In the genomic region with DNA sequence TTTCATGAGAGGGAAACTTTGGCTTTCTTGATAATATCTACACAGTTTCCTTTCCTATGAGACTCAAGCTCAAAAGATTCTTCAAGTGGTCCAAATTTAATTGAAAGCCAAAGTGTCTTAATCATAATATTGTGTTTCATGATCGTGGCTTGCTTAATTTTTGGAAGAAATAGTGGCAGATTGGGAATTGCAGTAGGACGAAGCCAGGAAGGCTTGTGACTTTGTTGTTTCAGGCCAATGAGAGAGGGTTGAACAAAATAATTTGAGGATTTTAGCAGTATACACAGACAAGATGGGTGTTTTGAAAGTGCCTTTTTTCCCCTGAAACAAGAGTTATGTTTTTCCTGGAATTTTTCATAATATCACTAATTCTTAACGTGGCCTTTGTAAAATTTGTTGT, we compare ENCODE assay signal across 15 cellular contexts. TPM values are rescaled to one million over a fixed set of nuclear protein-coding genes. Genes with fewer than 3 reads are reported as not detected.
DNase-seq lines count a peak whose midpoint lies in the region; ATAC-seq and TF ChIP-seq lines count a peak whose summit lies in the region.
"Had no signal": no experiment of that assay in that cellular context is flagged by ENCODE, and none has a peak within 500 bp of the region (broad histone marks: within the 10 kb centered on the region; RNA-seq: fewer than 3 reads in every experiment).

No MANE protein-coding gene starts in this region.

- peak overlapping the region; percentile 16 for H3K27ac ChIP-seq in RWPE2 (ENCODE audit: poor library complexity, severe bottlenecking)
- H3K27ac ChIP-seq in gastroesophageal sphincter = peak overlapping the region in 1 of 4 donors; percentile 16
- H3K27ac ChIP-seq: C4-2B had no signal

- H3K36me3 ChIP-seq in RWPE2 (ENCODE audit: low read depth) (no peaks in the 10 kb centered on the region), gastroesophageal sphincter (no peaks in the 10 kb centered on the region)
- H3K36me3 ChIP-seq: BE2C, HAP-1 had no signal

- ATAC-seq in activated T-cell treated with anti-CD3 and anti-CD28 coated beads, Interleukin-2, amount 50 U/mL, for 72 hours (replicated peaks in 1 of 2) = no peak
- no peak for ATAC-seq in RWPE2 (ENCODE audit: low read depth)
- ATAC-seq in gastroesophageal sphincter = peak; percentile 58

- H3K27me3 Mint-ChIP-seq in activated T-cell treated with anti-CD3 and anti-CD28 coated beads, Interleukin-2, amount 50 U/mL, for 24 hours = peaks cover 38% of the 10 kb centered on the region
- H3K27me3 Mint-ChIP-seq in activated T-cell treated with anti-CD3 and anti-CD28 coated beads, Interleukin-2, amount 50 U/mL, for 72 hours (ENCODE audit: low read depth) = no peaks in the 10 kb centered on the region
- no peaks in the 10 kb centered on the region for H3K27me3 Mint-ChIP-seq in activated naive CD8-positive, alpha-beta T cell treated with anti-CD3 and anti-CD28 coated beads for 36 hours
- H3K27me3 Mint-ChIP-seq: CD4-positive, alpha-beta memory T cell had no signal

- no peaks in the 10 kb centered on the region for H3K4me1 ChIP-seq in RWPE2 (ENCODE audit: insufficient read depth, poor library complexity, severe bottlenecking)
- H3K4me1 ChIP-seq in gastroesophageal sphincter = no peaks in the 10 kb centered on the region
- H3K4me1 ChIP-seq: BE2C, HAP-1 had no signal

- H3K27ac Mint-ChIP-seq in activated T-cell treated with anti-CD3 and anti-CD28 coated beads, Interleukin-2, amount 50 U/mL, for 24 hours = peak overlapping the region; percentile 1
- no peak overlapping the region for H3K27ac Mint-ChIP-seq in activated T-cell treated with anti-CD3 and anti-CD28 coated beads, Interleukin-2, amount 50 U/mL, for 72 hours
- H3K27ac Mint-ChIP-seq in activated naive CD8-positive, alpha-beta T cell treated with anti-CD3 and anti-CD28 coated beads for 36 hours = peak overlapping the region; percentile 85

- H3K4me3 Mint-ChIP-seq in activated T-cell treated with anti-CD3 and anti-CD28 coated beads, Interleukin-2, amount 50 U/mL, for 24 hours = no peak overlapping the region
- H3K4me3 Mint-ChIP-seq in activated T-cell treated with anti-CD3 and anti-CD28 coated beads, Interleukin-2, amount 50 U/mL, for 72 hours = no peak overlapping the region
- peak overlapping the region; percentile 42 for H3K4me3 Mint-ChIP-seq in activated naive CD8-positive, alpha-beta T cell treated with anti-CD3 and anti-CD28 coated beads for 36 hours
- H3K4me3 Mint-ChIP-seq: CD4-positive, alpha-beta memory T cell had no signal

- DNase-seq in activated T-cell treated with anti-CD3 and anti-CD28 coated beads, Interleukin-2, amount 50 U/mL, for 24 hours = no peak
- DNase-seq in activated T-cell treated with anti-CD3 and anti-CD28 coated beads, Interleukin-2, amount 50 U/mL, for 72 hours = no peak
- DNase-seq in RWPE2 (ENCODE audit: low spot score) (no peak), posterior vena cava (ENCODE audit: low spot score) (no peak), COR-L47 (lab: John Stamatoyannopoulos, UW) (no peak), NCI-H1092 treated with DMSO at 0.1 percent for 48 hours (lab: John Stamatoyannopoulos, UW) (no peak)
- DNase-seq in activated naive CD8-positive, alpha-beta T cell treated with anti-CD3 and anti-CD28 coated beads for 36 hours = no peak
- DNase-seq: BE2C; CD4-positive, alpha-beta memory T cell; DMS153; DMS79 treated with DMSO at 0.1 percent for 48 hours; EL had no signal

- intact Hi-C loops in posterior vena cava (cut with DNase I) = no loop called here

- TF ChIP-seq POLR2A in gastroesophageal sphincter (IDR thresholded peaks at IDR 0.05) = no peak

- no peaks in the 10 kb centered on the region for H3K9me3 ChIP-seq in RWPE2 (ENCODE audit: severe bottlenecking)
- H3K9me3 ChIP-seq in gastroesophageal sphincter = no peaks in the 10 kb centered on the region
- H3K9me3 ChIP-seq: BE2C, HAP-1 had no signal

- no peaks in the 10 kb centered on the region for H3K9me3 Mint-ChIP-seq in activated T-cell treated with anti-CD3 and anti-CD28 coated beads, Interleukin-2, amount 50 U/mL, for 24 hours
- peaks cover 0 to 2% of the 10 kb centered on the region in 2 donors for H3K9me3 Mint-ChIP-seq in activated T-cell treated with anti-CD3 and anti-CD28 coated beads, Interleukin-2, amount 50 U/mL, for 72 hours
- peaks cover 8% of the 10 kb centered on the region for H3K9me3 Mint-ChIP-seq in activated naive CD8-positive, alpha-beta T cell treated with anti-CD3 and anti-CD28 coated beads for 36 hours
- H3K9me3 Mint-ChIP-seq: CD4-positive, alpha-beta memory T cell had no signal

- 19 to 34% methylated on average over 3 of the region's 3 CpGs for WGBS in gastroesophageal sphincter (ENCODE audit: low coverage in 1 of 2), 2 donors

- peaks cover 49% of the 10 kb centered on the region for H3K36me3 Mint-ChIP-seq in activated T-cell treated with anti-CD3 and anti-CD28 coated beads, Interleukin-2, amount 50 U/mL, for 24 hours (ENCODE audit: low read depth)
- H3K36me3 Mint-ChIP-seq in activated T-cell treated with anti-CD3 and anti-CD28 coated beads, Interleukin-2, amount 50 U/mL, for 72 hours (ENCODE audit: insufficient read depth in 2 of 2) = peaks cover 0 to 2% of the 10 kb centered on the region in 2 donors
- H3K36me3 Mint-ChIP-seq in activated naive CD8-positive, alpha-beta T cell treated with anti-CD3 and anti-CD28 coated beads for 36 hours = peaks cover 71% of the 10 kb centered on the region
- H3K36me3 Mint-ChIP-seq: CD4-positive, alpha-beta memory T cell had no signal

- peaks cover 39% of the 10 kb centered on the region for H3K4me1 Mint-ChIP-seq in activated T-cell treated with anti-CD3 and anti-CD28 coated beads, Interleukin-2, amount 50 U/mL, for 24 hours (ENCODE audit: low read depth)
- peaks cover 10% of the 10 kb centered on the region for H3K4me1 Mint-ChIP-seq in activated T-cell treated with anti-CD3 and anti-CD28 coated beads, Interleukin-2, amount 50 U/mL, for 72 hours (ENCODE audit: low read depth)
- H3K4me1 Mint-ChIP-seq in activated naive CD8-positive, alpha-beta T cell treated with anti-CD3 and anti-CD28 coated beads for 36 hours = peaks cover 36% of the 10 kb centered on the region
- H3K4me1 Mint-ChIP-seq: CD4-positive, alpha-beta memory T cell had no signal

- H3K4me3 ChIP-seq in RWPE2 (ENCODE audit: severe bottlenecking) (no peak overlapping the region), gastroesophageal sphincter (no peak overlapping the region)
- H3K4me3 ChIP-seq: HAP-1 had no signal

- TF ChIP-seq CTCF in RWPE2 (IDR thresholded peaks at IDR 0.05; ENCODE audit: poor library complexity, severe bottlenecking) = no peak
- TF ChIP-seq CTCF in gastroesophageal sphincter (IDR thresholded peaks at IDR 0.05) = no peak

- H3K27me3 ChIP-seq in RWPE2 (ENCODE audit: insufficient read depth, poor library complexity, severe bottlenecking) (no peaks in the 10 kb centered on the region), gastroesophageal sphincter (no peaks in the 10 kb centered on the region)
- H3K27me3 ChIP-seq: BE2C had no signal

- no peak for TF ChIP-seq EP300 in gastroesophageal sphincter (IDR thresholded peaks at IDR 0.05)

RNA-seq across cellular contexts. Expression of gene PHEX, which starts 55.0 kb away (rescaled TPM):
- 1 to 10 TPM; 1.4 to 1.9 TPM for total RNA-seq in activated T-cell treated with anti-CD3 and anti-CD28 coated beads, Interleukin-2, amount 50 U/mL, for 72 hours
- 10 to 100 TPM; 22.3 to 22.4 TPM for total RNA-seq in activated naive CD8-positive, alpha-beta T cell treated with anti-CD3 and anti-CD28 coated beads for 36 hours
- total RNA-seq in gastroesophageal sphincter (1 to 10 TPM in 1 of 4 donors, under 1 TPM in 3; 0.40 to 1.1 (median 0.67) TPM), posterior vena cava (under 1 TPM; 0.33 to 0.56 TPM)

Comparison
In these comparisons a context has a peak if more than half of its experiments do, and no peak if none do; other contexts are left out.
1. RNA of gene PHEX, which starts 55.0 kb away (total RNA-seq): 22.3 to 22.4 TPM in activated naive CD8-positive, alpha-beta T cell treated with anti-CD3 and anti-CD28 coated beads for 36 hours; 1.4 to 1.9 TPM in activated T-cell treated with anti-CD3 and anti-CD28 coated beads, Interleukin-2, amount 50 U/mL, for 72 hours, 0.40 to 1.1 TPM in gastroesophageal sphincter and 0.33 to 0.56 TPM in posterior vena cava; every median in the first group is over 4 times any median in the second.